13 cellular contexts compared by ENCODE assay signal in the genomic region with DNA sequence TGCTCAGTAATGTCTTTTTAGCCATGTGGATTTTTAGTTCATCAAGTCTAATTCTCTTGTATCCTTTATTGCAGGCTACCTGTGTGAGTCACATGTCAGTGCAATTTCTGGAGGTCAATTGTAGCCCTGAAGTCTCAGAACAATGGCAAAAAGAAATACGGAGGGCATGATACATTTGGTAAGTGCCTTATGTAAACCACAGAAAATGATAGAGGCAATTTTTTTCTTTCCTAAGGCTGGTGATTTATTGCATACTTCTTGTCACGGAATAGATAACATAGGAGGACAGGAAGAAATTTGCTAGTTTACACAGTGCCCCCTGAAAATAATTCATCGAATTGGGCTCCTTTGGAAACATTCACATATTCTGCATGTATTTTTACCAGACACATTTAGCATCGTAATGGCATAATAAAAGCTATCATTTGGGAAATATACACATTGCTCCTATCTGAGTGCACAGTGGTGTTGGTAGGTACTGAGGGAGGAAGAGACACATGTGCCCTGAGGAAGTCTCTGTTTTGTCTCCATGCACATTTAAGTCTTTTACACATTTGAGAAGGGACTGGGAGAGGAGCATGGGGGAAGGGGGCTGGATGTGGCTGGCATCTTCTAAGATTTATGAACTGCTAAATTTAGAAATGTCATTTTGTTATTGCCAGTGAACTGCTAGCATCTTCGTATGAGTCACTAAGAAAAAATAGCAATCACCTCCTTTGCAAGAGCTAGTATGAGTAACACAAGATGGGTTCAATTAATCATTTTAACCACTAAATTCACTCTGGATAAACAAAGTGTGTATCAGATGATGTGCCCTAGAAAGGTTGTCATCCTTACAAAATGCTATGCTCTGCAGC.
A peak's percentile ranks its signal among the peaks of the same experiment; 100 is the strongest.
DNase-seq lines count a peak whose midpoint lies in the region; ATAC-seq and TF ChIP-seq lines count a peak whose summit lies in the region.
"Had no signal": no experiment of that assay in that cellular context is flagged by ENCODE, and none has a peak within 500 bp of the region (broad histone marks: within the 10 kb centered on the region; RNA-seq: fewer than 3 reads in every experiment).

No MANE protein-coding gene starts in this region.

- no peaks in the 10 kb centered on the region for H4K20me1 ChIP-seq in IMR-90 (ENCODE audit: insufficient read depth, low read length)

- H2BK15ac ChIP-seq in IMR-90 (ENCODE audit: low read depth, low read length) = no peak overlapping the region

- no peaks in the 10 kb centered on the region for H3K9me3 ChIP-seq in IMR-90 (ENCODE audit: control insufficient read depth, insufficient read depth, low read length)
- H3K9me3 ChIP-seq: right lobe of liver had no signal

- WGBS in IMR-90 (ENCODE audit: extremely low coverage in 2 of 2, insufficient read length in 1 of 2), 2 experiments = no CpG with 5 or more reads among the region's 5 CpGs

- DNase-seq in AG20443 (ENCODE audit: low spot score) (peak; percentile 73), IMR-90 (peak; percentile 89), SHP77 treated with DMSO at 0.1 percent for 48 hours (lab: John Stamatoyannopoulos, UW) (peak; percentile 34), kidney glomerular epithelial cell (lab: John Stamatoyannopoulos, UW) (peak; percentile 89), NCI-H2107 (lab: John Stamatoyannopoulos, UW) (no peak), GM13977 (ENCODE audit: low spot score) (no peak), ureter (ENCODE audit: low spot score) (no peak)
- DNase-seq: activated T-cell treated with anti-CD3 and anti-CD28 coated beads, Interleukin-2, amount 50 U/mL, for 1 hour; DMS79; kidney; right lobe of liver; stimulated activated naive B cell treated with anti-CD40 and anti-IgM and Interleukin-4, amounts not matched to agents 10 μg/mL and 1 μg/mL and 100 μg/mL, for 72 hours had no signal

- H2BK120ac ChIP-seq in IMR-90 (ENCODE audit: low read depth, low read length) = peak overlapping the region; percentile 14; the same call in 1 of the 2 replicates

- CTCF ChIA-PET in IMR-90 (lab: Yijun Ruan, JAX) = no interaction called here

- 0 out of 2 replicates have a peak overlapping the region, but pooled peaks have one; percentile 12 for H3K4ac ChIP-seq in IMR-90 (ENCODE audit: low read depth, low read length)

- peak overlapping the region; percentile 55 for H2BK5ac ChIP-seq in IMR-90 (ENCODE audit: low read depth, low read length, poor library complexity, severe bottlenecking)

- peak overlapping the region; percentile 58; the same call in 1 of the 2 replicates for H2BK20ac ChIP-seq in IMR-90 (ENCODE audit: low read depth, low read length)

- H3K36me3 ChIP-seq in IMR-90 (ENCODE audit: control insufficient read depth, insufficient read depth, low read length) = no peaks in the 10 kb centered on the region
- H3K36me3 ChIP-seq: right lobe of liver had no signal

- intact Hi-C loops in IMR-90 (cut with micrococcal nuclease) = no loop called here

- peaks cover 2% of the 10 kb centered on the region; the same call in 1 of the 2 replicates for H3K4me1 ChIP-seq in IMR-90 (ENCODE audit: control insufficient read depth, insufficient read depth, low read length)
- H3K4me1 ChIP-seq: right lobe of liver had no signal

- H3K9ac ChIP-seq in IMR-90 (ENCODE audit: low read depth, low read length) = no peak overlapping the region

- TF ChIP-seq POLR2A in IMR-90 (IDR thresholded peaks at IDR 0.05; ENCODE audit: low read depth, low read length) = no peak

- peak overlapping the region in 1 of 2 experiments; percentile 47; a peak in 1 of 4 replicates for H4K8ac ChIP-seq in IMR-90 (ENCODE audit: low read depth in 2 of 2, low read length in 2 of 2)

- H3K14ac ChIP-seq in IMR-90 (replicated peaks; ENCODE audit: low read depth, low read length) = no peak overlapping the region

- no peak overlapping the region for H2AFZ ChIP-seq in IMR-90 (replicated peaks; ENCODE audit: low read length, poor library complexity)

- H4K5ac ChIP-seq in IMR-90 (ENCODE audit: low read depth, low read length) = no peak overlapping the region

- H3K4me2 ChIP-seq in IMR-90 (ENCODE audit: low read depth, low read length) = peak overlapping the region; percentile 86

- H3K27me3 ChIP-seq in IMR-90 (ENCODE audit: control insufficient read depth, insufficient read depth, low read length) = no peaks in the 10 kb centered on the region
- H3K27me3 ChIP-seq: right lobe of liver had no signal

- ATAC-seq in IMR-90 (ENCODE audit: low read depth) = peak; percentile 63
- no peak for ATAC-seq in GM21619 (IDR thresholded peaks at IDR 0.05; ENCODE audit: unreplicated experiment)
- ATAC-seq: right lobe of liver; stimulated activated naive B cell treated with anti-CD40 and anti-IgM and Interleukin-4, amounts not matched to agents 10 μg/mL and 1 μg/mL and 100 μg/mL, for 72 hours had no signal

- H3K4me3 ChIP-seq in IMR-90 (ENCODE audit: insufficient read depth, low read depth, low read length) = no peak overlapping the region
- H3K4me3 ChIP-seq: right lobe of liver had no signal

- dilution Hi-C loops in IMR-90 (cut with HindIII; ENCODE audit: low sequenced_read_pairs, unreplicated experiment) = no loop called here

- H2AK9ac ChIP-seq in IMR-90 (replicated peaks; ENCODE audit: low read depth, low read length, poor library complexity) = no peak overlapping the region

- H3K18ac ChIP-seq in IMR-90 (ENCODE audit: low read depth, low read length) = peak overlapping the region; percentile 24; the same call in 1 of the 2 replicates

- no peak overlapping the region for H3K23ac ChIP-seq in IMR-90 (ENCODE audit: low read depth, low read length)

- TF ChIP-seq CTCF in IMR-90 (conservative IDR thresholded peaks at IDR 0.05; ENCODE audit: low read depth, low read length) (no peak), GM13977 (IDR thresholded peaks at IDR 0.05; ENCODE audit: extremely low read depth, insufficient read depth, missing control alignments) (no peak)

- no peaks in the 10 kb centered on the region for H3K9me1 ChIP-seq in IMR-90 (ENCODE audit: insufficient read depth, low read length)

- in situ Hi-C loops in IMR-90 (cut with MboI; ENCODE audit: low sequenced_read_pairs) = no loop called here
- in situ Hi-C loops in GM13977 (cut with MboI; ENCODE audit: low pct_unique_long_range_greater_than_20kb, low sequenced_read_pairs, unreplicated experiment) = no loop called here

- H2AK5ac ChIP-seq in IMR-90 (ENCODE audit: low read depth, low read length) = no peak overlapping the region

- BruUV-seq in IMR-90 (replicated peaks; lab: Mats Ljungman, UMichigan) = no TSS peak

- H3K27ac ChIP-seq in IMR-90 (ENCODE audit: insufficient read depth, low read length) = no peak overlapping the region
- H3K27ac ChIP-seq: right lobe of liver had no signal

- POLR2A ChIA-PET in IMR-90 (lab: Charles Lee; ENCODE audit: unreplicated experiment) = no interaction called here

- TF ChIP-seq RAD21 in IMR-90 (IDR thresholded peaks at IDR 0.05; ENCODE audit: low read length) = no peak

- H3K79me1 ChIP-seq in IMR-90 (ENCODE audit: low read depth in 1 of 2, low read length in 2 of 2) = no peaks in the 10 kb centered on the region

- H4K91ac ChIP-seq in IMR-90 (ENCODE audit: insufficient read depth, low read depth, low read length) = no peak overlapping the region

- no peak overlapping the region for H3K56ac ChIP-seq in IMR-90 (ENCODE audit: extremely low read depth, insufficient read depth, low read length)

TF ChIP-seq in IMR-90, 13 proteins besides CTCF, POLR2A, EP300 and RAD21:
- TF ChIP-seq MAZ (IDR thresholded peaks at IDR 0.05; ENCODE audit: borderline replicate concordance, low read depth, low read length) (no peak), NFE2L2 (IDR thresholded peaks at IDR 0.05; ENCODE audit: low read depth, low read length) (no peak), MAFK (IDR thresholded peaks at IDR 0.05; ENCODE audit: low read depth, low read length) (no peak), BHLHE40 (IDR thresholded peaks at IDR 0.05; ENCODE audit: low read depth, low read length) (no peak), SMC3 (IDR thresholded peaks at IDR 0.05; ENCODE audit: low read depth, low read length) (no peak), MXI1 (IDR thresholded peaks at IDR 0.05; ENCODE audit: borderline replicate concordance, low read depth, low read length) (no peak), RFX5 (IDR thresholded peaks at IDR 0.05; ENCODE audit: low read depth, low read length) (no peak), CEBPB (IDR thresholded peaks at IDR 0.05; ENCODE audit: low read depth, low read length) (peak; percentile 78), FOS (IDR thresholded peaks at IDR 0.05; ENCODE audit: low read depth, low read length) (peak; percentile 89), RCOR1 (IDR thresholded peaks at IDR 0.05; ENCODE audit: insufficient replicate concordance, low read length) (peak; percentile 47), CHD1 (IDR thresholded peaks at IDR 0.05; ENCODE audit: low read depth, low read length) (no peak)
- TF ChIP-seq, protein P1, sequence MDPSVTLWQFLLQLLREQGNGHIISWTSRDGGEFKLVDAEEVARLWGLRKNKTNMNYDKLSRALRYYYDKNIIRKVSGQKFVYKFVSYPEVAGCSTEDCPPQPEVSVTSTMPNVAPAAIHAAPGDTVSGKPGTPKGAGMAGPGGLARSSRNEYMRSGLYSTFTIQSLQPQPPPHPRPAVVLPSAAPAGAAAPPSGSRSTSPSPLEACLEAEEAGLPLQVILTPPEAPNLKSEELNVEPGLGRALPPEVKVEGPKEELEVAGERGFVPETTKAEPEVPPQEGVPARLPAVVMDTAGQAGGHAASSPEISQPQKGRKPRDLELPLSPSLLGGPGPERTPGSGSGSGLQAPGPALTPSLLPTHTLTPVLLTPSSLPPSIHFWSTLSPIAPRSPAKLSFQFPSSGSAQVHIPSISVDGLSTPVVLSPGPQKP (IDR thresholded peaks at IDR 0.05; ENCODE audit: borderline replicate concordance, low read depth, low read length) = no peak
- TF ChIP-seq, protein P2, sequence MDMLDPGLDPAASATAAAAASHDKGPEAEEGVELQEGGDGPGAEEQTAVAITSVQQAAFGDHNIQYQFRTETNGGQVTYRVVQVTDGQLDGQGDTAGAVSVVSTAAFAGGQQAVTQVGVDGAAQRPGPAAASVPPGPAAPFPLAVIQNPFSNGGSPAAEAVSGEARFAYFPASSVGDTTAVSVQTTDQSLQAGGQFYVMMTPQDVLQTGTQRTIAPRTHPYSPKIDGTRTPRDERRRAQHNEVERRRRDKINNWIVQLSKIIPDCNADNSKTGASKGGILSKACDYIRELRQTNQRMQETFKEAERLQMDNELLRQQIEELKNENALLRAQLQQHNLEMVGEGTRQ (IDR thresholded peaks at IDR 0.05; ENCODE audit: low read depth, low read length) = no peak
TF ChIP-seq in IMR-90: peak in this region for 3.

Comparison
In these comparisons a context has a peak if more than half of its experiments do, and no peak if none do; other contexts are left out.
1. DNase-seq: peak in AG20443 (single experiment), IMR-90 (single experiment), SHP77 treated with DMSO at 0.1 percent for 48 hours (single experiment) and kidney glomerular epithelial cell (single experiment); none in NCI-H2107 (single experiment), GM13977 (single experiment) and ureter (single experiment).